Comparison of ENCODE assay signal across 8 cellular contexts in genomic region chr16:30660424-30661251, GRCh38. TPM values are rescaled to one million over a fixed set of nuclear protein-coding genes. Genes with fewer than 3 reads are reported as not detected.
DNase-seq lines count a peak whose midpoint lies in the region; ATAC-seq, FAIRE-seq and TF ChIP-seq lines count a peak whose summit lies in the region.

No MANE protein-coding gene starts in this region.

- H3K27ac ChIP-seq in duodenal mucosa (ENCODE audit: low read depth, low read length) (peak overlapping the region; percentile 100), osteoblast (ENCODE audit: low read depth, low read length) (peak overlapping the region; percentile 80), upper lobe of left lung (peak overlapping the region; percentile 97 to 100 (median 98))

- H3K9ac ChIP-seq in duodenal mucosa (ENCODE audit: low read depth in 1 of 2, low read length in 2 of 2), result peak overlapping the region; percentile 81 to 92

- H3K4me1 ChIP-seq in duodenal mucosa (ENCODE audit: control insufficient read depth in 1 of 2, insufficient read depth in 2 of 2, low read length in 2 of 2) (peaks cover 38 to 41% of the 10 kb centered on the region in 2 donors), osteoblast (ENCODE audit: insufficient read depth, low read length) (peaks cover 24% of the 10 kb centered on the region), upper lobe of left lung (peaks cover 33 to 59% (median 35%) of the 10 kb centered on the region in 4 donors)

- TF ChIP-seq CTCF in osteoblast (IDR thresholded peaks at IDR 0.05; ENCODE audit: extremely low read depth, low read depth, low read length) (no peak), upper lobe of left lung (IDR thresholded peaks at IDR 0.05) (no peak)

- peak overlapping the region; percentile 98 for H3K4me2 ChIP-seq in osteoblast (ENCODE audit: insufficient read depth, low read length)

- ATAC-seq in upper lobe of left lung (ENCODE audit: low FRiP score in 2 of 2), result no peak

- FAIRE-seq in urothelium cell line (lab: Jason Lieb, UNC), result no peak

- H2AFZ ChIP-seq in osteoblast (ENCODE audit: low read length), result no peak overlapping the region

- DNase-seq in HK-2 (ENCODE audit: unreplicated experiment) (peak; percentile 16), osteoblast (ENCODE audit: insufficient read length, low spot score, missing footprints) (peak; percentile 91), upper lobe of left lung (no peak), NCI-H510A treated with DMSO at 0.1 percent for 48 hours (lab: John Stamatoyannopoulos, UW) (no peak), AG08395 (ENCODE audit: low spot score) (no peak), urothelium cell line (ENCODE audit: low spot score) (no peak)
- DNase-seq in activated CD4-positive, alpha-beta T cell treated with anti-CD3 and anti-CD28 coated beads for 48 hours, result peak; percentile 87

- peak overlapping the region; percentile 86 to 96 for H3K4me3 ChIP-seq in duodenal mucosa (ENCODE audit: low read depth in 1 of 2, low read length in 2 of 2)
- peak overlapping the region; percentile 80 for H3K4me3 ChIP-seq in osteoblast (ENCODE audit: insufficient read depth, low read length)
- H3K4me3 ChIP-seq in upper lobe of left lung, result peak overlapping the region; percentile 54 to 98 (median 95)

- no peak for TF ChIP-seq EP300 in upper lobe of left lung (IDR thresholded peaks at IDR 0.05)

- WGBS in upper lobe of left lung, 2 donors, result 39 to 44% methylated on average over 19 to 21 of the region's 21 CpGs

- H3K27me3 ChIP-seq in duodenal mucosa (ENCODE audit: control insufficient read depth in 1 of 2, insufficient read depth in 2 of 2, low read length in 2 of 2), result no peaks in the 10 kb centered on the region
- H3K27me3 ChIP-seq in osteoblast (ENCODE audit: insufficient read depth, low read length), result no peaks in the 10 kb centered on the region
- no peaks in the 10 kb centered on the region for H3K27me3 ChIP-seq in upper lobe of left lung

- H3K36me3 ChIP-seq in duodenal mucosa (ENCODE audit: control insufficient read depth in 1 of 2, insufficient read depth in 2 of 2, low read length in 2 of 2), result peaks cover 37 to 57% of the 10 kb centered on the region in 2 donors
- H3K36me3 ChIP-seq in osteoblast (ENCODE audit: insufficient read depth, low read length), result peaks cover 54% of the 10 kb centered on the region
- peaks cover 31 to 59% (median 52%) of the 10 kb centered on the region in 4 donors for H3K36me3 ChIP-seq in upper lobe of left lung

- H4K20me1 ChIP-seq in osteoblast (ENCODE audit: insufficient read depth, low read length), result peaks cover 46% of the 10 kb centered on the region

- no peaks in the 10 kb centered on the region for H3K9me3 ChIP-seq in duodenal mucosa (ENCODE audit: control insufficient read depth in 1 of 2, low read length in 2 of 2)
- no peaks in the 10 kb centered on the region for H3K9me3 ChIP-seq in osteoblast (ENCODE audit: low read depth, low read length)
- H3K9me3 ChIP-seq in upper lobe of left lung, result no peaks in the 10 kb centered on the region

- H3K79me2 ChIP-seq in osteoblast (ENCODE audit: insufficient read depth, low read length), result peaks cover 60% of the 10 kb centered on the region

- no peak for TF ChIP-seq POLR2A in upper lobe of left lung (IDR thresholded peaks at IDR 0.05)

RNA-seq across cellular contexts. Expression of gene FBRS, which starts 2.4 kb away (rescaled TPM):
- 24.5 and 30.8 TPM in 2 replicates for total RNA-seq in osteoblast
- 100 to 1,000 TPM in 1 of 6 donors, 10 to 100 TPM in 5; 38.0 to 150 (median 70.4) TPM for total RNA-seq in upper lobe of left lung

RNA-seq across cellular contexts. Expression of gene PRR14, which starts 9.9 kb away (rescaled TPM):
- total RNA-seq in osteoblast (6.8 and 8.0 TPM in 2 replicates), upper lobe of left lung (100 to 1,000 TPM in 1 of 6 donors, 10 to 100 TPM in 5; 34.5 to 160 (median 54.9) TPM)

RNA-seq across cellular contexts. Expression of gene SRCAP, which starts 38.3 kb away (rescaled TPM):
- 16.3 and 19.2 TPM in 2 replicates for total RNA-seq in osteoblast
- total RNA-seq in upper lobe of left lung, result 100 to 1,000 TPM in 1 of 6 donors, 10 to 100 TPM in 5; 38.3 to 102 (median 66.0) TPM

RNA-seq across cellular contexts. Expression of gene ZNF689, which starts 50.4 kb away (rescaled TPM):
- total RNA-seq in osteoblast, result 7.1 and 8.3 TPM in 2 replicates
- 10 to 100 TPM in 2 of 6 donors, 1 to 10 TPM in 4; 3.1 to 10.9 (median 8.9) TPM for total RNA-seq in upper lobe of left lung

Comparison
In these comparisons a context has a peak if more than half of its experiments do, and no peak if none do; other contexts are left out.
1. DNase-seq: peak in HK-2 (single experiment), activated CD4-positive, alpha-beta T cell treated with anti-CD3 and anti-CD28 coated beads for 48 hours (single experiment) and osteoblast (single experiment); none in upper lobe of left lung (0 of 2), NCI-H510A treated with DMSO at 0.1 percent for 48 hours (single experiment), AG08395 (single experiment) and urothelium cell line (single experiment).
2. Peak in every context shown above with its lines, with median percentiles within 50 percentile points of each other: H3K27ac ChIP-seq and H3K4me3 ChIP-seq.